In the genomic region with DNA sequence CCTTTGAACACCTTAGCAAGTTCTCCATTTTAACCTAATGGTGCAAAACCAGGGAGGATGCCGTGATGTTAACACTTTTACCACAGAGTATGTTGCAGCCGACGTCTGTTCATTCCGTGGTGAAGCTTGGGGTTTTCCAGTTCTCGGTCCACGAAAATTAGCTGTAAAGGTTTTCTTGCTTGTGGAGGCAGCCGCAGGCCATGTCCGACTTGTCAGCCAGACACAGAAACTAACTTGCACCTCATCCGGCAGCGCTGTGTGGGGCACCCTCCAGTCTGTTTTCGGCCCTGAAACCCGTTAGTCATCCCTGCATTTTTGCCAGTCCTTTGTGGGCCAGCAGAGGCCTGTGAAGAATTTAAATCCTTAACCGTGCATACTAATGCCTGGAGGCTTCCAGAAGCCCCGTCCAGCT, we compare ENCODE assay signal across 11 cellular contexts.
DNase-seq lines count a peak whose midpoint lies in the region; FAIRE-seq lines count a peak whose summit lies in the region.
"Had no signal": no experiment of that assay in that cellular context is flagged by ENCODE, and none has a peak within 500 bp of the region (broad histone marks: within the 10 kb centered on the region; RNA-seq: fewer than 3 reads in every experiment).

No MANE protein-coding gene starts in this region.

- peaks cover 3% of the 10 kb centered on the region for H3K9me3 Mint-ChIP-seq in activated CD4-positive, alpha-beta memory T cell treated with anti-CD3 and anti-CD28 coated beads for 36 hours
- H3K9me3 Mint-ChIP-seq: activated CD4-positive, alpha-beta T cell treated with anti-CD3 and anti-CD28 coated beads, Interleukin-2, amount 10 ng/mL, durations not matched to agents 24 days and 14 days had no signal

- peaks cover 3% of the 10 kb centered on the region for H3K4me1 Mint-ChIP-seq in activated CD4-positive, alpha-beta memory T cell treated with anti-CD3 and anti-CD28 coated beads for 36 hours (ENCODE audit: low read depth)
- H3K4me1 Mint-ChIP-seq: activated CD4-positive, alpha-beta T cell treated with anti-CD3 and anti-CD28 coated beads, Interleukin-2, amount 10 ng/mL, durations not matched to agents 24 days and 14 days had no signal

- POLR2A ChIA-PET in activated CD4-positive, alpha-beta memory T cell treated with anti-CD3 and anti-CD28 coated beads for 36 hours (lab: Charles Lee), result interaction anchor here (0.7 kb wide), 1 partner anchor 31 kb away, joined by 3 read pairs; no protein-coding TSS in a partner anchor

- CTCF ChIA-PET in activated CD4-positive, alpha-beta memory T cell treated with anti-CD3 and anti-CD28 coated beads for 36 hours (lab: Charles Lee), result no interaction called here

- DNase-seq in GM04504 (ENCODE audit: low read depth), result peak; percentile 11
- DNase-seq in activated CD4-positive, alpha-beta memory T cell treated with anti-CD3 and anti-CD28 coated beads for 36 hours, result peak; percentile 36
- DNase-seq in islet precursor cell, result peak; percentile 81
- peak; percentile 29 for DNase-seq in stimulated activated CD8-positive, alpha-beta memory T cell treated with anti-CD3 and anti-CD28 coated beads, Interleukin-4, amount 100 ng/mL, for 48 hours
- DNase-seq in amygdala (lab: John Stamatoyannopoulos, UW), result no peak
- DNase-seq in SIG-M5 treated with dmso at 0.1 percent for 504 hours (lab: John Stamatoyannopoulos, UW; ENCODE audit: unreplicated experiment), result no peak
- no peak for DNase-seq in RCC 7860 (ENCODE audit: low spot score)
- DNase-seq: activated CD4-positive, alpha-beta T cell treated with anti-CD3 and anti-CD28 coated beads, Interleukin-2, amount 10 ng/mL, durations not matched to agents 24 days and 14 days; adrenal gland; NCI-H2029 treated with DMSO at 0.1 percent for 48 hours had no signal

- intact Hi-C loops in activated CD4-positive, alpha-beta memory T cell treated with anti-CD3 and anti-CD28 coated beads for 36 hours (cut with micrococcal nuclease), result no loop called here

- no peaks in the 10 kb centered on the region for H3K27me3 Mint-ChIP-seq in activated CD4-positive, alpha-beta memory T cell treated with anti-CD3 and anti-CD28 coated beads for 36 hours
- H3K27me3 Mint-ChIP-seq: activated CD4-positive, alpha-beta T cell treated with anti-CD3 and anti-CD28 coated beads, Interleukin-2, amount 10 ng/mL, durations not matched to agents 24 days and 14 days had no signal

- no peaks in the 10 kb centered on the region for H3K36me3 Mint-ChIP-seq in activated CD4-positive, alpha-beta memory T cell treated with anti-CD3 and anti-CD28 coated beads for 36 hours

- H3K27ac Mint-ChIP-seq in activated CD4-positive, alpha-beta memory T cell treated with anti-CD3 and anti-CD28 coated beads for 36 hours, result no peak overlapping the region
- H3K27ac Mint-ChIP-seq: activated CD4-positive, alpha-beta T cell treated with anti-CD3 and anti-CD28 coated beads, Interleukin-2, amount 10 ng/mL, durations not matched to agents 24 days and 14 days had no signal

- no peak for FAIRE-seq in RCC 7860 (lab: Jason Lieb, UNC)
- FAIRE-seq: K562 had no signal

- H3K4me3 Mint-ChIP-seq in activated CD4-positive, alpha-beta memory T cell treated with anti-CD3 and anti-CD28 coated beads for 36 hours, result no peak overlapping the region
- H3K4me3 Mint-ChIP-seq: activated CD4-positive, alpha-beta T cell treated with anti-CD3 and anti-CD28 coated beads, Interleukin-2, amount 10 ng/mL, durations not matched to agents 24 days and 14 days had no signal

Comparison
In these comparisons a context has a peak if more than half of its experiments do, and no peak if none do; other contexts are left out.
1. DNase-seq: peak in GM04504 (single experiment), activated CD4-positive, alpha-beta memory T cell treated with anti-CD3 and anti-CD28 coated beads for 36 hours (single experiment), islet precursor cell (single experiment) and stimulated activated CD8-positive, alpha-beta memory T cell treated with anti-CD3 and anti-CD28 coated beads, Interleukin-4, amount 100 ng/mL, for 48 hours (single experiment); none in amygdala (0 of 56), SIG-M5 treated with dmso at 0.1 percent for 504 hours (single experiment) and RCC 7860 (single experiment).